18 cellular contexts compared by ENCODE assay signal in genomic region chr12:56461235-56462159, GRCh38. TPM values are rescaled to one million over a fixed set of nuclear protein-coding genes. Genes with fewer than 3 reads are reported as not detected.
DNase-seq lines count a peak whose midpoint lies in the region; ATAC-seq and TF ChIP-seq lines count a peak whose summit lies in the region.
"Had no signal": no experiment of that assay in that cellular context is flagged by ENCODE, and none has a peak within 500 bp of the region (broad histone marks: within the 10 kb centered on the region; RNA-seq: fewer than 3 reads in every experiment).

No MANE protein-coding gene starts in this region.

- H3K4me1 Mint-ChIP-seq in stimulated activated naive B cell treated with anti-CD40 and anti-IgM and Interleukin-4, amounts not matched to agents 10 μg/mL and 1 μg/mL and 100 μg/mL, for 72 hours = peaks cover 15 to 28% of the 10 kb centered on the region in 2 donors

- H3F3A ChIP-seq in smooth muscle cell (ENCODE audit: low read depth) = no peaks in the 10 kb centered on the region

- H3K4me3 ChIP-seq in HEK293 (ENCODE audit: low read depth, low read length) (no peak overlapping the region), fibroblast of mammary gland (ENCODE audit: control insufficient read depth, low read depth, low read length) (no peak overlapping the region), smooth muscle cell (no peak overlapping the region)
- H3K4me3 ChIP-seq: cardiac muscle cell had no signal

- no peak overlapping the region for H3K27ac ChIP-seq in HEK293 (ENCODE audit: extremely low read depth, low read depth, low read length)
- no peak overlapping the region for H3K27ac ChIP-seq in RWPE1
- no peak overlapping the region for H3K27ac ChIP-seq in smooth muscle cell (ENCODE audit: low read depth)
- H3K27ac ChIP-seq: cardiac muscle cell had no signal

- peak overlapping the region; percentile 42 for H3K27ac Mint-ChIP-seq in stimulated activated naive B cell treated with anti-CD40 and anti-IgM and Interleukin-4, amounts not matched to agents 10 μg/mL and 1 μg/mL and 100 μg/mL, for 72 hours
- H3K27ac Mint-ChIP-seq: activated CD4-positive, alpha-beta memory T cell treated with anti-CD3 and anti-CD28 coated beads, Interleukin-2, amount 10 ng/mL, durations not matched to agents 7 days and 5 days had no signal

- 88% methylated on average over 11 of the region's 11 CpGs for WGBS in smooth muscle cell (ENCODE audit: low lambda C conversion rate)

- no peak overlapping the region for H3K4me2 ChIP-seq in smooth muscle cell

- H3K79me2 ChIP-seq in smooth muscle cell (ENCODE audit: low read depth) = no peaks in the 10 kb centered on the region

- ATAC-seq in stimulated activated naive B cell treated with anti-CD40 and anti-IgM and Interleukin-4, amounts not matched to agents 10 μg/mL and 1 μg/mL and 100 μg/mL, for 72 hours (replicated peaks) = no peak
- ATAC-seq in GM18867 (IDR thresholded peaks at IDR 0.05; ENCODE audit: unreplicated experiment) = no peak
- ATAC-seq: Right ventricle myocardium inferior had no signal

- no peak for TF ChIP-seq CTCF in HEK293 (tag by site-specific recombination; IDR thresholded peaks at IDR 0.05)
- no peak for TF ChIP-seq CTCF in RWPE1 (conservative IDR thresholded peaks at IDR 0.05; ENCODE audit: low read depth)
- TF ChIP-seq CTCF in fibroblast of mammary gland (conservative IDR thresholded peaks at IDR 0.05; ENCODE audit: control insufficient read depth, insufficient read depth, low read depth, low read length) = no peak
- TF ChIP-seq CTCF in smooth muscle cell (IDR thresholded peaks at IDR 0.05; ENCODE audit: borderline replicate concordance, insufficient read depth, poor library complexity, severe bottlenecking) = no peak

- CTCF ChIA-PET in HEK293 (lab: Yijun Ruan, JAX) = interaction anchor here (0.6 to 2.1 kb wide), 8 partner anchors 9 to 272 kb away, joined by 3 to 11 read pairs (median 4); partner anchors contain the start of genes SMARCC2 and TIMELESS
- CTCF ChIA-PET in RWPE1 (lab: Yijun Ruan, JAX) = interaction anchor here (0.6 kb wide), 1 partner anchor 68 kb away, joined by 3 read pairs; no protein-coding TSS in a partner anchor

- no peak overlapping the region for H3K4me3 Mint-ChIP-seq in stimulated activated naive B cell treated with anti-CD40 and anti-IgM and Interleukin-4, amounts not matched to agents 10 μg/mL and 1 μg/mL and 100 μg/mL, for 72 hours
- H3K4me3 Mint-ChIP-seq: activated CD4-positive, alpha-beta memory T cell treated with anti-CD3 and anti-CD28 coated beads, Interleukin-2, amount 10 ng/mL, durations not matched to agents 7 days and 5 days had no signal

- DNase-seq in RWPE1 (ENCODE audit: low spot score) (peak; percentile 18), fibroblast of mammary gland (ENCODE audit: low read depth) (peak; percentile 57), smooth muscle cell (lab: John Stamatoyannopoulos, UW; ENCODE audit: unreplicated experiment) (no peak), NCI-H446 treated with DMSO at 0.1 percent for 48 hours (lab: John Stamatoyannopoulos, UW) (no peak)
- DNase-seq in stimulated activated naive B cell treated with anti-CD40 and anti-IgM and Interleukin-4, amounts not matched to agents 10 μg/mL and 1 μg/mL and 100 μg/mL, for 72 hours = no peak
- DNase-seq: activated CD4-positive, alpha-beta memory T cell treated with anti-CD3 and anti-CD28 coated beads, Interleukin-2, amount 10 ng/mL, durations not matched to agents 7 days and 5 days; activated naive CD4-positive, alpha-beta T cell treated with Interleukin-2 at 50 U/mL for 16 hours; NCI-H1092 treated with DMSO at 0.1 percent for 48 hours; NCI-H524; small intestine; substantia nigra; T-helper 9 cell had no signal

- no peaks in the 10 kb centered on the region for H3K9me3 Mint-ChIP-seq in stimulated activated naive B cell treated with anti-CD40 and anti-IgM and Interleukin-4, amounts not matched to agents 10 μg/mL and 1 μg/mL and 100 μg/mL, for 72 hours
- H3K9me3 Mint-ChIP-seq: activated CD4-positive, alpha-beta memory T cell treated with anti-CD3 and anti-CD28 coated beads, Interleukin-2, amount 10 ng/mL, durations not matched to agents 7 days and 5 days; neural crest cell had no signal

- H3K4me1 ChIP-seq in HEK293 (ENCODE audit: control insufficient read depth, insufficient read depth, low read length) (no peaks in the 10 kb centered on the region), smooth muscle cell (ENCODE audit: low read depth) (peaks cover 4% of the 10 kb centered on the region)

- POLR2A ChIA-PET in HEK293 (lab: Yijun Ruan, JAX) (interaction anchor here (0.7 to 1.5 kb wide), 5 partner anchors 12 to 264 kb away, joined by 4 to 10 read pairs (median 6); partner anchors contain the start of genes CNPY2, STAT2 and TIMELESS), RWPE1 (lab: Yijun Ruan, JAX; ENCODE audit: low non-redundant PET) (interaction anchor here (0.6 to 1.5 kb wide), 2 partner anchors 11 to 12 kb away, joined by 3 to 6 read pairs; partner anchors contain the start of gene TIMELESS)

- H3K9me3 ChIP-seq in HEK293 (ENCODE audit: control insufficient read depth, insufficient read depth, low read depth, low read length) (no peaks in the 10 kb centered on the region), smooth muscle cell (replicated peaks; ENCODE audit: low read depth) (no peaks in the 10 kb centered on the region)

- no peak overlapping the region for H3K9ac ChIP-seq in smooth muscle cell (ENCODE audit: low read depth)

- no peaks in the 10 kb centered on the region for H3K27me3 ChIP-seq in smooth muscle cell (ENCODE audit: low read depth)
- H3K27me3 ChIP-seq: cardiac muscle cell had no signal

- H3K36me3 Mint-ChIP-seq in stimulated activated naive B cell treated with anti-CD40 and anti-IgM and Interleukin-4, amounts not matched to agents 10 μg/mL and 1 μg/mL and 100 μg/mL, for 72 hours = no peaks in the 10 kb centered on the region

- no peaks in the 10 kb centered on the region; a peak in 1 of 3 replicates for H3K36me3 ChIP-seq in HEK293 (ENCODE audit: control insufficient read depth in 2 of 2, insufficient read depth in 1 of 2, low read length in 2 of 2)
- H3K36me3 ChIP-seq in smooth muscle cell (ENCODE audit: low read depth) = no peaks in the 10 kb centered on the region
- H3K36me3 ChIP-seq: cardiac muscle cell had no signal

- no peaks in the 10 kb centered on the region for H4K20me1 ChIP-seq in smooth muscle cell (ENCODE audit: low read depth)

- no peak overlapping the region for H2AFZ ChIP-seq in smooth muscle cell (ENCODE audit: low read depth)

- H3K27me3 Mint-ChIP-seq in stimulated activated naive B cell treated with anti-CD40 and anti-IgM and Interleukin-4, amounts not matched to agents 10 μg/mL and 1 μg/mL and 100 μg/mL, for 72 hours = no peaks in the 10 kb centered on the region
- H3K27me3 Mint-ChIP-seq: activated CD4-positive, alpha-beta memory T cell treated with anti-CD3 and anti-CD28 coated beads, Interleukin-2, amount 10 ng/mL, durations not matched to agents 7 days and 5 days had no signal

TF ChIP-seq in HEK293, 187 proteins besides CTCF, POLR2A, EP300 and RAD21:
- TF ChIP-seq WT1 (tag by site-specific recombination; IDR thresholded peaks at IDR 0.05) (no peak), ZNF394 (tag by site-specific recombination; IDR thresholded peaks at IDR 0.05; ENCODE audit: borderline replicate concordance) (peak; percentile 63; the same call in 1 of the 2 replicates), ZNF660 (tag by site-specific recombination; IDR thresholded peaks at IDR 0.05) (no peak), KLF10 (tag by site-specific recombination; IDR thresholded peaks at IDR 0.05) (no peak), RBAK (tag by site-specific recombination; IDR thresholded peaks at IDR 0.05) (no peak), BCL11A (tag by site-specific recombination; IDR thresholded peaks at IDR 0.05; ENCODE audit: low read depth) (no peak), ELK4 (IDR thresholded peaks at IDR 0.05; ENCODE audit: borderline replicate concordance, low read depth, low read length) (no peak)

RNA-seq across cellular contexts. Expression of gene SPRYD4, which starts 6.9 kb away (rescaled TPM):
- total RNA-seq in smooth muscle cell = 1.0 and 1.1 TPM in 2 replicates
- polyA plus RNA-seq in smooth muscle cell = 0.71 and 1.6 TPM in 2 replicates

RNA-seq across cellular contexts. Expression of gene MIP, which starts 7.0 kb away (rescaled TPM):
- total RNA-seq in smooth muscle cell = not detected in 2 replicates
- 0.19 TPM in 1 of 2 replicates, not detected in the other for polyA plus RNA-seq in smooth muscle cell
- total RNA-seq: activated CD4-positive, alpha-beta memory T cell treated with anti-CD3 and anti-CD28 coated beads, Interleukin-2, amount 10 ng/mL, durations not matched to agents 7 days and 5 days; cardiac muscle cell; lower leg skin; neural crest cell; Right ventricle myocardium inferior had no signal

RNA-seq across cellular contexts. Expression of gene TIMELESS, which starts 12.3 kb away (rescaled TPM):
- total RNA-seq in smooth muscle cell = 6.3 and 7.2 TPM in 2 replicates
- 9.9 and 11.7 TPM in 2 replicates for polyA plus RNA-seq in smooth muscle cell

RNA-seq across cellular contexts. Expression of gene GLS2, which starts 26.5 kb away (rescaled TPM):
- 0.09 and 0.76 TPM in 2 replicates for total RNA-seq in smooth muscle cell
- 0.37 and 1.8 TPM in 2 replicates for polyA plus RNA-seq in smooth muscle cell

Comparison
In these comparisons a context has a peak if more than half of its experiments do, and no peak if none do; other contexts are left out.
1. DNase-seq: peak in RWPE1 (single experiment) and fibroblast of mammary gland (single experiment); none in stimulated activated naive B cell treated with anti-CD40 and anti-IgM and Interleukin-4, amounts not matched to agents 10 μg/mL and 1 μg/mL and 100 μg/mL, for 72 hours (single experiment), smooth muscle cell (single experiment) and NCI-H446 treated with DMSO at 0.1 percent for 48 hours (single experiment).